ENCODE assay signal across 19 cellular contexts in the genomic region with DNA sequence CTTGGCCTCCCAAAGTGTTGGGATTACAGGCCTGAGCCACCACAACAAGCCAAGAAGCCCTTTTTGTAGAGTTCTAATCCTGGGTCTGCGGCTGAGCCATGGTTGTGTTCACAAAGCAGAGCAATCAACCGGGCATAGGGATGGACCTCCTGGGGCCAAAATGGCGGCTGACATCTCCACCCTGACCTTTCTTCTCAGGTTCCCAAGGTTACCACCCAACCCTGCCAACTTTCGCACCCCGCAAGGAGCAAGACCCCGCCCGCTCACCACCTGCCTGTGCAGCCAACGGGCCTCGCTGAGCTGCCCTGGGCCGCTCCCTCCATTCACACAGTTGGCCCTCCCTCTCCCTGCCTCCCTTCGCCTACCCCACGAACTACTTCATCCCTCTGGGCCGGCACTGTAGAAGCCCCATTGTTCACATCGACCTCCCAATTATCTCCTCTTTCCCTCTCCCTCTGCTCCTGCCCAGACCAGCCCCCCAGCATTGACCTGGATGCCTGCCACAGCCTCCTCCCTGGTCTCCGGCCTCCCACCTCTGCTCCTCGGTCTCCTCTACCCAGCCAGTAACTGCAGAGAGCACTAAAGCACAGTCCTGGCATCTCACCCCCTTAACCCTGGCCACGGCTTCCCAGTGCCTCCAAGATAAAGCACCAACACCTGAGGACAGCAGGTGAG.
DNase-seq lines count a peak whose midpoint lies in the region; ATAC-seq and TF ChIP-seq lines count a peak whose summit lies in the region.
"Had no signal": no experiment of that assay in that cellular context is flagged by ENCODE, and none has a peak within 500 bp of the region (broad histone marks: within the 10 kb centered on the region; RNA-seq: fewer than 3 reads in every experiment).

No MANE protein-coding gene starts in this region.

- no peaks in the 10 kb centered on the region for H3K27me3 Mint-ChIP-seq in CD8-positive, alpha-beta T cell (ENCODE audit: low read depth)
- no peaks in the 10 kb centered on the region for H3K27me3 Mint-ChIP-seq in effector memory CD8-positive, alpha-beta T cell

- H3K79me1 ChIP-seq in neuronal stem cell (ENCODE audit: low read depth, low read length) = no peaks in the 10 kb centered on the region

- WGBS in neuronal stem cell (ENCODE audit: extremely low coverage in 2 of 2, insufficient read length in 2 of 2, insufficient replicate concordance in 1 of 2), 2 donors = no CpG with 5 or more reads among the region's 17 CpGs

- peak overlapping the region; percentile 89 for H3K23ac ChIP-seq in neuronal stem cell (ENCODE audit: low read depth, low read length, poor library complexity)

- peaks cover 5% of the 10 kb centered on the region for H3K4me1 Mint-ChIP-seq in CD8-positive, alpha-beta T cell (ENCODE audit: low read depth)
- H3K4me1 Mint-ChIP-seq in effector memory CD8-positive, alpha-beta T cell (ENCODE audit: low read depth in 2 of 2) = peaks cover 22 to 24% of the 10 kb centered on the region in 2 donors

- no peaks in the 10 kb centered on the region for H3K36me3 Mint-ChIP-seq in CD8-positive, alpha-beta T cell
- H3K36me3 Mint-ChIP-seq in effector memory CD8-positive, alpha-beta T cell (ENCODE audit: insufficient read depth) = peaks cover 3% of the 10 kb centered on the region

- CTCF ChIA-PET in CD8-positive, alpha-beta T cell (lab: Charles Lee) = no interaction called here

- DNase-seq in CD8-positive, alpha-beta T cell = no peak
- peak in 1 of 3 experiments; percentile 3 for DNase-seq in effector memory CD8-positive, alpha-beta T cell
- DNase-seq in neuronal stem cell (ENCODE audit: low spot score) = no peak
- DNase-seq in Ammon's horn (ENCODE audit: low spot score) = no peak
- DNase-seq in medulla oblongata (ENCODE audit: extremely low spot score) = no peak
- DNase-seq in activated CD4-positive, alpha-beta T cell treated with anti-CD3 and anti-CD28 coated beads, Interleukin-2, amount 50 U/mL, for 48 hours = no peak
- DNase-seq: activated CD4-positive, alpha-beta T cell treated with anti-CD3 and anti-CD28 coated beads for 4 hours; activated effector memory CD4-positive, alpha-beta T cell treated with anti-CD3 and anti-CD28 coated beads, Interleukin-2, amount 50 U/mL, for 16 hours; COR-L47; DMS79; heart right ventricle; left ventricle myocardium inferior; NCI-H1105 treated with DMSO at 0.1 percent for 48 hours; NCI-H510A had no signal

- H4K8ac ChIP-seq in neuronal stem cell (ENCODE audit: low read depth, low read length) = no peak overlapping the region

- no peak overlapping the region for H3K9ac ChIP-seq in neuronal stem cell (ENCODE audit: low read depth, low read length, poor library complexity)

- H2BK120ac ChIP-seq in neuronal stem cell (ENCODE audit: low read depth, low read length) = peak overlapping the region; percentile 91

- H3K4ac ChIP-seq in neuronal stem cell (ENCODE audit: low read length) = peak overlapping the region; percentile 89

- H3K14ac ChIP-seq in neuronal stem cell (ENCODE audit: low read length) = peak overlapping the region; percentile 71

- TF ChIP-seq RAD21 in Ishikawa (IDR thresholded peaks at IDR 0.05; ENCODE audit: low read depth) = no peak

- TF ChIP-seq EP300 in Ishikawa (IDR thresholded peaks at IDR 0.05; ENCODE audit: borderline replicate concordance) = no peak

- intact Hi-C loops in CD8-positive, alpha-beta T cell (cut with DNase I, micrococcal nuclease) = no loop called here

- TF ChIP-seq CTCF in CD8-positive, alpha-beta T cell (IDR thresholded peaks at IDR 0.05) = no peak

- peak overlapping the region; percentile 70 for H2AK5ac ChIP-seq in neuronal stem cell (ENCODE audit: low read depth, low read length)

- H2BK15ac ChIP-seq in neuronal stem cell (ENCODE audit: low read length) = peak overlapping the region; percentile 67

- H3K9me3 Mint-ChIP-seq in CD8-positive, alpha-beta T cell = no peaks in the 10 kb centered on the region
- no peaks in the 10 kb centered on the region for H3K9me3 Mint-ChIP-seq in effector memory CD8-positive, alpha-beta T cell

- POLR2A ChIA-PET in CD8-positive, alpha-beta T cell (lab: Charles Lee) = no interaction called here

- H3K27me3 ChIP-seq in CD8-positive, alpha-beta T cell (ENCODE audit: insufficient read depth, low read length) = no peaks in the 10 kb centered on the region
- peaks cover 0 to 8% (median 0%) of the 10 kb centered on the region in 3 experiments for H3K27me3 ChIP-seq in neuronal stem cell (ENCODE audit: control insufficient read depth in 3 of 3, insufficient read depth in 3 of 3, low read depth in 1 of 3, low read length in 3 of 3)
- H3K27me3 ChIP-seq: neutrophil, SJSA1 had no signal

- no peak overlapping the region for H3K4me2 ChIP-seq in neuronal stem cell (ENCODE audit: insufficient read depth, low read length, poor library complexity, severe bottlenecking)

- H2BK5ac ChIP-seq in neuronal stem cell (ENCODE audit: low read length) = peak overlapping the region; percentile 39

- no peaks in the 10 kb centered on the region for H3K4me1 ChIP-seq in CD8-positive, alpha-beta T cell (ENCODE audit: insufficient read depth, low read length)
- peaks cover 0 to 1% of the 10 kb centered on the region in 2 donors for H3K4me1 ChIP-seq in neuronal stem cell (ENCODE audit: control insufficient read depth in 2 of 2, insufficient read depth in 1 of 2, low read depth in 1 of 2, low read length in 2 of 2)
- H3K4me1 ChIP-seq: left ventricle myocardium inferior, SJSA1 had no signal

- H2AFZ ChIP-seq in neuronal stem cell (ENCODE audit: low read length) = no peak overlapping the region

- H3K27ac Mint-ChIP-seq in CD8-positive, alpha-beta T cell = no peak overlapping the region
- peak overlapping the region; percentile 92 to 98 for H3K27ac Mint-ChIP-seq in effector memory CD8-positive, alpha-beta T cell

- H4K91ac ChIP-seq in neuronal stem cell (ENCODE audit: low read depth, low read length, poor library complexity) = no peak overlapping the region

- H3K4me3 Mint-ChIP-seq in CD8-positive, alpha-beta T cell = peak overlapping the region; percentile 43
- peak overlapping the region; percentile 87 to 91 for H3K4me3 Mint-ChIP-seq in effector memory CD8-positive, alpha-beta T cell

- no peak overlapping the region for H3K18ac ChIP-seq in neuronal stem cell (ENCODE audit: low read length)

- peak overlapping the region; percentile 41 for H2BK12ac ChIP-seq in neuronal stem cell (ENCODE audit: low read length)

- H3K9me3 ChIP-seq in CD8-positive, alpha-beta T cell (ENCODE audit: low read length) = no peaks in the 10 kb centered on the region
- peaks cover 0 to 3% of the 10 kb centered on the region in 2 donors for H3K9me3 ChIP-seq in neuronal stem cell (replicated peaks in 1 of 2; ENCODE audit: control insufficient read depth in 2 of 2, insufficient read depth in 1 of 2, low read depth in 1 of 2, low read length in 2 of 2)
- H3K9me3 ChIP-seq: heart right ventricle, left ventricle myocardium inferior, neutrophil, psoas muscle, SJSA1, thoracic aorta had no signal

- no peak overlapping the region for H3K27ac ChIP-seq in CD8-positive, alpha-beta T cell (ENCODE audit: low read depth, low read length)
- H3K27ac ChIP-seq in neuronal stem cell (replicated peaks; ENCODE audit: low read length) = no peak overlapping the region
- H3K27ac ChIP-seq: heart right ventricle, left ventricle myocardium inferior, neutrophil, psoas muscle, SJSA1, thoracic aorta had no signal

- no peak for ATAC-seq in CD8-positive, alpha-beta T cell
- ATAC-seq in effector memory CD8-positive, alpha-beta T cell (replicated peaks) = no peak
- ATAC-seq: heart right ventricle had no signal

- no peaks in the 10 kb centered on the region for H3K36me3 ChIP-seq in CD8-positive, alpha-beta T cell (ENCODE audit: insufficient read depth, low read length)
- no peaks in the 10 kb centered on the region for H3K36me3 ChIP-seq in neuronal stem cell (replicated peaks in 1 of 2; ENCODE audit: control insufficient read depth in 2 of 2, insufficient read depth in 2 of 2, low read length in 2 of 2)
- H3K36me3 ChIP-seq: heart right ventricle, left ventricle myocardium inferior, neutrophil, SJSA1, thoracic aorta had no signal

- no peak overlapping the region for H3K4me3 ChIP-seq in CD8-positive, alpha-beta T cell (ENCODE audit: low read depth, low read length)
- H3K4me3 ChIP-seq in neuronal stem cell (ENCODE audit: low read length in 2 of 2) = no peak overlapping the region
- H3K4me3 ChIP-seq: heart right ventricle, left ventricle myocardium inferior, psoas muscle, SJSA1, thoracic aorta had no signal

TF ChIP-seq in Ishikawa, 13 proteins besides CTCF, POLR2A, EP300 and RAD21:
- no peak for TF ChIP-seq FOXM1 (IDR thresholded peaks at IDR 0.05; ENCODE audit: borderline replicate concordance, low read depth)
- TF ChIP-seq TAF1 (IDR thresholded peaks at IDR 0.05; ENCODE audit: low read depth) = no peak
- no peak for TF ChIP-seq TEAD4 (IDR thresholded peaks at IDR 0.05)
- no peak for TF ChIP-seq TCF12 (IDR thresholded peaks at IDR 0.05; ENCODE audit: low read depth)
- TF ChIP-seq MAX (IDR thresholded peaks at IDR 0.05) = no peak
- TF ChIP-seq YY1 (IDR thresholded peaks at IDR 0.05; ENCODE audit: low read depth) = 0 out of 2 replicates have a peak, but pooled peaks have one; percentile 25
